Comparison of ENCODE assay signal across 18 cellular contexts in the genomic region with DNA sequence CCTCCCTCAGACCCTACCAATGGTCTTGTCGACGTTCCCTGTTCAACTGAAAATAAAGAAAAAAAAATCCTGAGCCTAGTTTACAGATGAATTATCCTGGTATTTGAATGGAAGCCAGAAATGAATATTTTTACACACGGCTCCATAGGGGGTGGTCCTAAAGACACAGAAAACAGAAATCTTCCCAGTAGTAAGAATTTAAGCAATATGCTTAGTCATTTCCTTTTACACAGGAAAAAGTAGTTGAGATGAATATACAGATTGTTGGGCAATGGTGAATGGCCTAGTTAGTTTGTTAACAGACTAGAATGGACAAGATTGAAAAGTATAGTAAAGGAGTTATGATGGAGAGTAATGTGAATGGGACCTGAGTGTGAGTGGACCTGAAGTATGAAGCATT.
A peak's percentile ranks its signal among the peaks of the same experiment; 100 is the strongest.
DNase-seq lines count a peak whose midpoint lies in the region; ATAC-seq, FAIRE-seq and TF ChIP-seq lines count a peak whose summit lies in the region.
"Had no signal": no experiment of that assay in that cellular context is flagged by ENCODE, and none has a peak within 500 bp of the region (broad histone marks: within the 10 kb centered on the region; RNA-seq: fewer than 3 reads in every experiment).

No MANE protein-coding gene starts in this region.

- intact Hi-C loops in endothelial cell of umbilical vein (cut with micrococcal nuclease), result loop anchor here (2.0 to 5.0 kb wide), 2 partner anchors 35 to 53 kb away; no protein-coding TSS in a partner anchor

- H3K27me3 ChIP-seq in endothelial cell of umbilical vein (ENCODE audit: control insufficient read depth in 2 of 2, insufficient read depth in 2 of 2, low read length in 2 of 2), result no peaks in the 10 kb centered on the region
- H3K27me3 ChIP-seq: SJSA1 had no signal

- no peaks in the 10 kb centered on the region for H3K9me1 ChIP-seq in endothelial cell of umbilical vein (replicated peaks; ENCODE audit: control insufficient read depth, extremely low read depth, insufficient read depth, low read length)

- FAIRE-seq in endothelial cell of umbilical vein (lab: Jason Lieb, UNC), result no peak
- FAIRE-seq: D721Med had no signal

- no peak for TF ChIP-seq CTCF in endothelial cell of umbilical vein (IDR thresholded peaks at IDR 0.05; ENCODE audit: extremely low read depth in 1 of 2, insufficient read depth in 1 of 2, low read depth in 1 of 2, low read length in 2 of 2)

- peaks cover 13% of the 10 kb centered on the region for H3K9me3 Mint-ChIP-seq in activated T-cell treated with anti-CD3 and anti-CD28 coated beads, Interleukin-2, amount 50 U/mL, for 4 hours
- H3K9me3 Mint-ChIP-seq: activated B cell treated with CpG ODN at 0.5 μM for 24 hours had no signal

- no peaks in the 10 kb centered on the region for H3K36me3 ChIP-seq in endothelial cell of umbilical vein (ENCODE audit: control insufficient read depth in 2 of 2, extremely low read depth in 1 of 2, insufficient read depth in 2 of 2, low read length in 2 of 2)
- H3K36me3 ChIP-seq: SJSA1 had no signal

- no peak for ATAC-seq in HG03432 (IDR thresholded peaks at IDR 0.05; ENCODE audit: unreplicated experiment)
- ATAC-seq in activated T-cell treated with anti-CD3 and anti-CD28 coated beads, Interleukin-2, amount 50 U/mL, for 4 hours, result no peak
- ATAC-seq: left colon had no signal

- no peaks in the 10 kb centered on the region for H3K4me1 Mint-ChIP-seq in activated T-cell treated with anti-CD3 and anti-CD28 coated beads, Interleukin-2, amount 50 U/mL, for 4 hours (ENCODE audit: low read depth)
- H3K4me1 Mint-ChIP-seq: activated B cell treated with CpG ODN at 0.5 μM for 24 hours, neural crest cell had no signal

- dilution Hi-C loops in endothelial cell of umbilical vein (cut with MboI; ENCODE audit: extremely low pct_ligation_motif_present, low sequenced_read_pairs), result no loop called here

- H3K4me3 ChIP-seq in endothelial cell of umbilical vein (replicated peaks in 1 of 3; ENCODE audit: insufficient read depth in 1 of 3, low read depth in 1 of 3, low read length in 3 of 3), result no peak overlapping the region
- H3K4me3 ChIP-seq: SJSA1 had no signal

- H3K4me1 ChIP-seq in endothelial cell of umbilical vein (ENCODE audit: control insufficient read depth, extremely low read depth, insufficient read depth, low read length), result peaks cover 12% of the 10 kb centered on the region
- H3K4me1 ChIP-seq: SJSA1 had no signal

- POLR2A ChIA-PET in endothelial cell of umbilical vein (lab: Charles Lee), result no interaction called here

- no peaks in the 10 kb centered on the region for H3K79me2 ChIP-seq in endothelial cell of umbilical vein (ENCODE audit: control insufficient read depth, insufficient read depth, low read length)

- no peak overlapping the region for H3K4me3 Mint-ChIP-seq in activated T-cell treated with anti-CD3 and anti-CD28 coated beads, Interleukin-2, amount 50 U/mL, for 4 hours
- H3K4me3 Mint-ChIP-seq: activated B cell treated with CpG ODN at 0.5 μM for 24 hours, neural crest cell had no signal

- peak overlapping the region; percentile 38 for H3K4me2 ChIP-seq in endothelial cell of umbilical vein (ENCODE audit: insufficient read depth, low read length)

- no peaks in the 10 kb centered on the region for H3K27me3 Mint-ChIP-seq in activated T-cell treated with anti-CD3 and anti-CD28 coated beads, Interleukin-2, amount 50 U/mL, for 4 hours (ENCODE audit: low read depth)
- H3K27me3 Mint-ChIP-seq: activated B cell treated with CpG ODN at 0.5 μM for 24 hours had no signal

- no TSS peak for BruUV-seq in endothelial cell of umbilical vein (replicated peaks; lab: Mats Ljungman, UMichigan)

- peak overlapping the region; percentile 47 for H3K27ac ChIP-seq in endothelial cell of umbilical vein (ENCODE audit: insufficient read depth, low read depth, low read length)
- H3K27ac ChIP-seq: 22Rv1, SJSA1 had no signal

- no peak for TF ChIP-seq POLR2A in endothelial cell of umbilical vein (IDR thresholded peaks at IDR 0.05; ENCODE audit: low read depth, low read length)

- H3K36me3 Mint-ChIP-seq in activated T-cell treated with anti-CD3 and anti-CD28 coated beads, Interleukin-2, amount 50 U/mL, for 4 hours (ENCODE audit: insufficient read depth), result no peaks in the 10 kb centered on the region

- DNase-seq in SIG-M5 treated with dmso at 0.1 percent for 504 hours (lab: John Stamatoyannopoulos, UW; ENCODE audit: unreplicated experiment), result peak; percentile 63
- no peak for DNase-seq in SIG-M5 (lab: John Stamatoyannopoulos, UW)
- peak; percentile 28 for DNase-seq in NOMO-1 treated with dmso at 0.1 percent for 144 hours (lab: John Stamatoyannopoulos, UW; ENCODE audit: unreplicated experiment)
- peak; percentile 73 for DNase-seq in endothelial cell of umbilical vein (ENCODE audit: low read depth, low spot score)
- DNase-seq in smooth muscle cell of the brain vasculature (ENCODE audit: low read depth, low spot score), result peak; percentile 64
- DNase-seq in NCI-H748 treated with DMSO at 0.1 percent for 48 hours (lab: John Stamatoyannopoulos, UW), result no peak
- DNase-seq in activated T-cell treated with anti-CD3 and anti-CD28 coated beads, Interleukin-2, amount 50 U/mL, for 4 hours, result no peak
- DNase-seq: activated B cell treated with CpG ODN at 0.5 μM for 24 hours; activated CD8-positive, alpha-beta memory T cell treated with anti-CD3 and anti-CD28 coated beads, Interleukin-2, amount 50 U/mL, for 4 hours; left colon; NCI-H1436 treated with DMSO at 0.1 percent for 48 hours; NCI-H524 treated with DMSO at 0.1 percent for 48 hours; stimulated activated CD4-positive, alpha-beta T cell treated with anti-CD3 and anti-CD28 coated beads, Interleukin-12 subunit alpha, Interleukin-12 subunit beta, amount 100 ng/mL, for 4 hours had no signal

- CTCF ChIA-PET in endothelial cell of umbilical vein (lab: Charles Lee), result interaction anchor here (1.0 kb wide), 1 partner anchor 55 kb away, joined by 3 read pairs; no protein-coding TSS in a partner anchor

- H3K9ac ChIP-seq in endothelial cell of umbilical vein (replicated peaks; ENCODE audit: extremely low read depth, insufficient read depth, low read length), result no peak overlapping the region

- H2AFZ ChIP-seq in endothelial cell of umbilical vein (ENCODE audit: low read depth, low read length), result peak overlapping the region; percentile 50

- H3K9me3 ChIP-seq in endothelial cell of umbilical vein (replicated peaks; ENCODE audit: control insufficient read depth, insufficient read depth, low read length), result no peaks in the 10 kb centered on the region
- H3K9me3 ChIP-seq: SJSA1 had no signal

- no peaks in the 10 kb centered on the region for H4K20me1 ChIP-seq in endothelial cell of umbilical vein (replicated peaks; ENCODE audit: control insufficient read depth, extremely low read depth, insufficient read depth, low read length)

TF ChIP-seq in endothelial cell of umbilical vein, 7 proteins besides CTCF, POLR2A, EP300 and RAD21:
- peak; percentile 65 for TF ChIP-seq FOS (IDR thresholded peaks at IDR 0.05; ENCODE audit: borderline replicate concordance, insufficient read depth, low read length)
- peak; percentile 70 for TF ChIP-seq GATA2 (IDR thresholded peaks at IDR 0.05; ENCODE audit: insufficient read depth, insufficient read length, low read depth, low read length)
- no peak for TF ChIP-seq MYC (IDR thresholded peaks at IDR 0.05; ENCODE audit: low read depth, low read length)
- peak; percentile 60 for TF ChIP-seq JUN (IDR thresholded peaks at IDR 0.05; ENCODE audit: borderline replicate concordance, insufficient read depth, insufficient read length, low read depth)
- TF ChIP-seq, protein P1, sequence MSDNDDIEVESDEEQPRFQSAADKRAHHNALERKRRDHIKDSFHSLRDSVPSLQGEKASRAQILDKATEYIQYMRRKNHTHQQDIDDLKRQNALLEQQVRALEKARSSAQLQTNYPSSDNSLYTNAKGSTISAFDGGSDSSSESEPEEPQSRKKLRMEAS (IDR thresholded peaks at IDR 0.05; ENCODE audit: insufficient read depth, insufficient read length), result no peak
- TF ChIP-seq POLR2AphosphoS5 (IDR thresholded peaks at IDR 0.05; ENCODE audit: insufficient read depth, low read depth, low read length), result no peak
- no peak for TF ChIP-seq EZH2 (IDR thresholded peaks at IDR 0.05; ENCODE audit: borderline replicate concordance, low read depth, low read length, severe bottlenecking)
TF ChIP-seq in endothelial cell of umbilical vein: peak in this region for 3.

Comparison
In these comparisons a context has a peak if more than half of its experiments do, and no peak if none do; other contexts are left out.
1. DNase-seq: peak in SIG-M5 treated with dmso at 0.1 percent for 504 hours (single experiment), NOMO-1 treated with dmso at 0.1 percent for 144 hours (single experiment), endothelial cell of umbilical vein (single experiment) and smooth muscle cell of the brain vasculature (single experiment); none in SIG-M5 (single experiment), NCI-H748 treated with DMSO at 0.1 percent for 48 hours (single experiment) and activated T-cell treated with anti-CD3 and anti-CD28 coated beads, Interleukin-2, amount 50 U/mL, for 4 hours (single experiment).